Comparison of ENCODE assay signal across 9 cellular contexts in genomic region chr10:79127151-79127961, GRCh38. TPM values are rescaled to one million over a fixed set of nuclear protein-coding genes. Genes with fewer than 3 reads are reported as not detected.
A peak's percentile ranks its signal among the peaks of the same experiment; 100 is the strongest.
DNase-seq lines count a peak whose midpoint lies in the region; ATAC-seq and TF ChIP-seq lines count a peak whose summit lies in the region.
"Had no signal": no experiment of that assay in that cellular context is flagged by ENCODE, and none has a peak within 500 bp of the region (broad histone marks: within the 10 kb centered on the region; RNA-seq: fewer than 3 reads in every experiment).

No MANE protein-coding gene starts in this region.

- TF ChIP-seq POLR2A in gastroesophageal sphincter (IDR thresholded peaks at IDR 0.05): no peak

- H3K79me2 ChIP-seq in H9 (ENCODE audit: insufficient read depth, low read length): no peaks in the 10 kb centered on the region
- peaks cover 22% of the 10 kb centered on the region; the same call in 1 of the 2 replicates for H3K79me2 ChIP-seq in PC-9 (ENCODE audit: low read depth)

- H3K36me3 Mint-ChIP-seq in H9 (ENCODE audit: insufficient read depth in 1 of 3, low read depth in 3 of 3): peaks cover 6 to 25% (median 16%) of the 10 kb centered on the region in 3 experiments

- H3K27ac Mint-ChIP-seq in H9: peak overlapping the region in 2 of 3 experiments; percentile 61 to 86; a peak in 3 of 7 replicates

- H2BK15ac ChIP-seq in H9 (ENCODE audit: low read depth, low read length): no peak overlapping the region

- ATAC-seq in gastroesophageal sphincter (peak; percentile 67), GM18519 (IDR thresholded peaks at IDR 0.05; ENCODE audit: low FRiP score, unreplicated experiment) (no peak), HG02642 (IDR thresholded peaks at IDR 0.05; ENCODE audit: poor library complexity, unreplicated experiment) (no peak)

- no peak overlapping the region for H2BK12ac ChIP-seq in H9 (ENCODE audit: insufficient read length, low read depth, low read length)

- CTCF ChIA-PET in PC-9 (lab: Charles Lee): interaction anchor here (0.6 to 0.9 kb wide), 3 partner anchors 22 to 27 kb away, joined by 3 to 9 read pairs (median 8); no protein-coding TSS in a partner anchor

- peaks cover 45% of the 10 kb centered on the region for H3F3A ChIP-seq in PC-9 (ENCODE audit: insufficient read depth, low read depth)

- H3K9ac ChIP-seq in H9 (ENCODE audit: extremely low read depth, insufficient read length, low read length): no peak overlapping the region
- H3K9ac ChIP-seq in skeletal muscle tissue (ENCODE audit: low read depth in 1 of 3, low read length in 3 of 3): peak overlapping the region in 2 of 3 donors; percentile 16 to 21

- no peak overlapping the region for H3T11ph ChIP-seq in H9 (ENCODE audit: low read length)

- H3K4me3 ChIP-seq in PC-9: no peak overlapping the region
- H3K4me3 ChIP-seq in gastroesophageal sphincter: no peak overlapping the region
- no peak overlapping the region for H3K4me3 ChIP-seq in skeletal muscle tissue (ENCODE audit: low read length in 3 of 3)

- H3K4me1 Mint-ChIP-seq in H9: peaks cover 64 to 71% of the 10 kb centered on the region in 2 experiments

- H3K23ac ChIP-seq in H9 (ENCODE audit: insufficient read length, low read depth, low read length): no peak overlapping the region

- H2BK20ac ChIP-seq in H9 (ENCODE audit: low read depth, low read length, poor library complexity, severe bottlenecking): no peak overlapping the region

- no peaks in the 10 kb centered on the region for H3K9me3 Mint-ChIP-seq in H9
- H3K9me3 Mint-ChIP-seq: nephron had no signal

- no peak overlapping the region for H3K56ac ChIP-seq in H9 (ENCODE audit: insufficient read length, low read depth, low read length)

- H2BK120ac ChIP-seq in H9 (ENCODE audit: low read depth, low read length, poor library complexity, severe bottlenecking): no peak overlapping the region

- H3K9me3 ChIP-seq in H9 (ENCODE audit: control insufficient read depth, low read depth, low read length): no peaks in the 10 kb centered on the region
- H3K9me3 ChIP-seq in PC-9 (ENCODE audit: insufficient read depth, low read depth): no peaks in the 10 kb centered on the region
- H3K9me3 ChIP-seq in gastroesophageal sphincter: no peaks in the 10 kb centered on the region
- no peaks in the 10 kb centered on the region for H3K9me3 ChIP-seq in skeletal muscle tissue (ENCODE audit: control insufficient read depth in 3 of 3, low read length in 3 of 3)

- no peak overlapping the region for H4K5ac ChIP-seq in H9 (ENCODE audit: insufficient read length, low read depth, low read length)

- H3K27me3 ChIP-seq in H9 (ENCODE audit: insufficient read depth, low read length): no peaks in the 10 kb centered on the region
- no peaks in the 10 kb centered on the region for H3K27me3 ChIP-seq in PC-9 (ENCODE audit: insufficient read depth, low read depth)
- no peaks in the 10 kb centered on the region for H3K27me3 ChIP-seq in gastroesophageal sphincter
- no peaks in the 10 kb centered on the region for H3K27me3 ChIP-seq in skeletal muscle tissue (ENCODE audit: control insufficient read depth in 3 of 3, insufficient read depth in 3 of 3, low read length in 3 of 3)

- H3K4ac ChIP-seq in H9 (ENCODE audit: low read depth, low read length): no peak overlapping the region

- H2AFZ ChIP-seq in H9 (ENCODE audit: low read length) (no peak overlapping the region), PC-9 (no peak overlapping the region)

- no peak overlapping the region for H4K91ac ChIP-seq in H9 (ENCODE audit: insufficient read length, low read depth, low read length)

- intact Hi-C loops in PC-9 (cut with micrococcal nuclease; ENCODE audit: unreplicated experiment): loop anchor here (1.0 to 2.0 kb wide), 5 partner anchors 23 to 824 kb away; partner anchors contain the start of gene ZMIZ1

- no peak for TF ChIP-seq CTCF in H9 (conservative IDR thresholded peaks at IDR 0.05)
- no peak; the same call in 1 of the 2 replicates for TF ChIP-seq CTCF in PC-9 (conservative IDR thresholded peaks at IDR 0.05)
- TF ChIP-seq CTCF in gastroesophageal sphincter (IDR thresholded peaks at IDR 0.05): no peak

- no peak overlapping the region for H4K8ac ChIP-seq in H9 (replicated peaks; ENCODE audit: insufficient read length, low read depth, low read length)

- no peak overlapping the region; the same call in 1 of the 2 replicates for H3K14ac ChIP-seq in H9 (ENCODE audit: insufficient read depth, low read length)

- H3K9me2 ChIP-seq in PC-9 (ENCODE audit: insufficient read depth): no peaks in the 10 kb centered on the region

- no peak overlapping the region for H2BK5ac ChIP-seq in H9 (ENCODE audit: insufficient read length, low read length)

- H3K79me1 ChIP-seq in H9 (ENCODE audit: insufficient read depth, low read depth, low read length, poor library complexity, severe bottlenecking): no peaks in the 10 kb centered on the region

- H3K27ac ChIP-seq in H9 (ENCODE audit: insufficient read length, low read depth, low read length): no peak overlapping the region
- peak overlapping the region; percentile 44 for H3K27ac ChIP-seq in PC-9
- H3K27ac ChIP-seq in gastroesophageal sphincter: peak overlapping the region in 3 of 4 donors; percentile 0 to 43 (median 2)
- H3K27ac ChIP-seq in skeletal muscle tissue (ENCODE audit: low read depth, low read length): no peak overlapping the region

- no peaks in the 10 kb centered on the region for H3K27me3 Mint-ChIP-seq in H9 (ENCODE audit: low read depth)

- H3K18ac ChIP-seq in H9 (ENCODE audit: insufficient read length, low read depth, low read length): no peak overlapping the region

- BruUV-seq in PC-9 (replicated peaks; lab: Mats Ljungman, UMichigan): no TSS peak

- no peaks in the 10 kb centered on the region for H3K23me2 ChIP-seq in H9 (ENCODE audit: insufficient read length, low read depth, low read length, poor library complexity, severe bottlenecking)

- H3K4me1 ChIP-seq in H9 (ENCODE audit: insufficient read depth, low read length) (peaks cover 13% of the 10 kb centered on the region), PC-9 (replicated peaks; ENCODE audit: insufficient read depth) (peaks cover 61% of the 10 kb centered on the region), gastroesophageal sphincter (peaks cover 0 to 88% (median 43%) of the 10 kb centered on the region in 3 donors), skeletal muscle tissue (ENCODE audit: control insufficient read depth in 3 of 3, insufficient read depth in 3 of 3, low read length in 3 of 3) (peaks cover 60 to 88% (median 84%) of the 10 kb centered on the region in 3 donors)

- H3K36me3 ChIP-seq in PC-9 (ENCODE audit: low read depth) (peaks cover 3% of the 10 kb centered on the region), gastroesophageal sphincter (peaks cover 0 to 67% of the 10 kb centered on the region in 2 donors), skeletal muscle tissue (ENCODE audit: control insufficient read depth in 3 of 3, insufficient read depth in 3 of 3, low read length in 3 of 3) (peaks cover 16 to 20% (median 18%) of the 10 kb centered on the region in 3 donors)

- no peak overlapping the region for H2AK5ac ChIP-seq in H9 (ENCODE audit: insufficient read length, low read length)

- peak overlapping the region in 1 of 2 experiments; percentile 22; a peak in 1 of 5 replicates for H3K4me3 Mint-ChIP-seq in H9
- H3K4me3 Mint-ChIP-seq: nephron had no signal

- POLR2A ChIA-PET in PC-9 (lab: Charles Lee; ENCODE audit: unreplicated experiment): interaction anchor here (0.6 to 0.7 kb wide), 2 partner anchors 22 to 380 kb away, joined by 3 to 12 read pairs; no protein-coding TSS in a partner anchor

- no peaks in the 10 kb centered on the region for H4K20me1 ChIP-seq in H9 (ENCODE audit: control insufficient read depth, insufficient read depth, insufficient read length)
- H4K20me1 ChIP-seq in PC-9 (ENCODE audit: insufficient read depth): peaks cover 17% of the 10 kb centered on the region

- H3K4me2 ChIP-seq in H9 (ENCODE audit: insufficient read depth, insufficient read length, low read length) (no peak overlapping the region), PC-9 (peak overlapping the region; percentile 43)

- no CpG with 5 or more reads among the region's 16 CpGs for WGBS in H9 (ENCODE audit: extremely low coverage, insufficient read length, low lambda C conversion rate)
- 60% methylated on average over 3 of the region's 16 CpGs; no CpG with 5 or more reads in 1 of the 2 donors for whole genome bisulfite sequencing in gastroesophageal sphincter (ENCODE audit: low coverage in 1 of 2), 2 donors

- TF ChIP-seq EP300 in gastroesophageal sphincter (IDR thresholded peaks at IDR 0.05): no peak

- peak; percentile 81 for DNase-seq in H9
- peak; percentile 91 to 95 for DNase-seq in PC-9
- no peak for DNase-seq in DMS79 treated with DMSO at 0.1 percent for 48 hours (lab: John Stamatoyannopoulos, UW)
- no peak for DNase-seq in NCI-H2171 treated with DMSO at 0.1 percent for 48 hours (lab: John Stamatoyannopoulos, UW)

RNA-seq across cellular contexts. Expression of gene ZMIZ1, which starts 58.6 kb away (rescaled TPM):
- total RNA-seq in H9 (2021) (31.8 and 36.9 TPM in 2 replicates), PC-9 (2021) (47.6 and 48.5 TPM in 2 replicates), gastroesophageal sphincter (10 to 100 TPM; 36.3 to 79.2 (median 67.1) TPM), skeletal muscle tissue (11.5 TPM)

Comparison
In these comparisons a context has a peak if more than half of its experiments do, and no peak if none do; other contexts are left out.
1. DNase-seq: peak in H9 (single experiment) and PC-9 (2 of 2); none in DMS79 treated with DMSO at 0.1 percent for 48 hours (single experiment) and NCI-H2171 treated with DMSO at 0.1 percent for 48 hours (single experiment).
2. H3K27ac ChIP-seq: peak in PC-9 (single experiment) and gastroesophageal sphincter (3 of 4); none in H9 (single experiment) and skeletal muscle tissue (single experiment).